Comparison of ENCODE assay signal across 8 cellular contexts in the genomic region with DNA sequence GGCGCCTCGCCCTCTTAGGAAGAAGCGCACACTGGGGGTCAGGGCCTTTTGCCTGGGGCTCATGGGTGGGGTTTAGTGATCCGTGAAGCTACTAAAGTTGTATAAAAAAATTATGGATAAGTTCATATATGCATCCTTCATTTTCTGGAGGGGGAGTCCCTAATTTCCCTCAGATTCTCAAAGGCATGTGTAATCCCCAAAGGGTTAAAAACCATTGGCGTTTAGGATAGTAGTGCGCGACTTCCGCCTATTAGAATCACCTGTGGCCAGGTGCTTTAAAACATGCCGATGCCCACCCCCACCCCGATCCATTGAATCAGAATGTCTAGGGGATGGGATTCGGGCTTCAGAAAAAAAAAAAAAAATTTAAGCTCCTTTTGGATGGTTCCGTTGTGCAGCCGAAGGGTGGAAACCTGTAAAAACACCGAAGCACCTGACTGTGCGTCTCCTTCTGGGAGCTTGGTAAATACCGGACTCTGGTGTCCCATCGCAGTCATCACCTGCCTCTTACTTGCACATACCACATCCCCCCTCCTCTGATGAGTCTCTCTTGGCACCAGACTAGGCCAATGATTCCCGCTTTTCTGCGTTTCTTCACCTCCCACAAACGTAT. TPM values are rescaled to one million over a fixed set of nuclear protein-coding genes. Genes with fewer than 3 reads are reported as not detected.
A peak's percentile ranks its signal among the peaks of the same experiment; 100 is the strongest.
DNase-seq lines count a peak whose midpoint lies in the region; ATAC-seq and TF ChIP-seq lines count a peak whose summit lies in the region.

No MANE protein-coding gene starts in this region.

- no peaks in the 10 kb centered on the region for H3K27me3 ChIP-seq in MG63
- peaks cover 23% of the 10 kb centered on the region for H3K27me3 ChIP-seq in ectodermal cell (ENCODE audit: control insufficient read depth, insufficient read depth, low read length, poor library complexity, severe bottlenecking)

- H3K4me3 Mint-ChIP-seq in naive B cell: peak overlapping the region; percentile 72 to 94 (median 87)

- H3K36me3 Mint-ChIP-seq in naive B cell: peaks cover 0 to 5% of the 10 kb centered on the region in 2 donors

- peaks cover 8 to 21% (median 18%) of the 10 kb centered on the region in 3 donors for H3K4me1 Mint-ChIP-seq in naive B cell

- peak overlapping the region; percentile 90 for H3K4me3 ChIP-seq in GM12864 (ENCODE audit: low read depth, low read length)
- peak overlapping the region; percentile 66 for H3K4me3 ChIP-seq in MG63
- peak overlapping the region; percentile 54 for H3K4me3 ChIP-seq in ectodermal cell (ENCODE audit: insufficient read depth, low read depth, low read length)

- no peaks in the 10 kb centered on the region for H3K9me3 ChIP-seq in MG63
- no peaks in the 10 kb centered on the region for H3K9me3 ChIP-seq in ectodermal cell (ENCODE audit: control insufficient read depth, low read length)

- H3K27me3 Mint-ChIP-seq in naive B cell: no peaks in the 10 kb centered on the region

- ATAC-seq in naive B cell (ENCODE audit: low read depth in 2 of 2): no peak
- no peak for ATAC-seq in left lobe of liver
- no peak for ATAC-seq in HG03378 (IDR thresholded peaks at IDR 0.05; ENCODE audit: unreplicated experiment)

- H3K9me3 Mint-ChIP-seq in naive B cell: no peaks in the 10 kb centered on the region

- H3K27ac Mint-ChIP-seq in naive B cell: peak overlapping the region; percentile 49 to 91 (median 77)

- 27 to 31% methylated on average over 18 to 20 of the region's 20 CpGs for WGBS in ectodermal cell, 2 experiments

- no peaks in the 10 kb centered on the region for H3K36me3 ChIP-seq in MG63
- no peaks in the 10 kb centered on the region for H3K36me3 ChIP-seq in ectodermal cell (ENCODE audit: control insufficient read depth, insufficient read depth, low read length)

- no peak for DNase-seq in GM12864 (ENCODE audit: low read depth)
- DNase-seq in MG63: no peak
- no peak for DNase-seq in naive B cell
- no peak for DNase-seq in activated gamma-delta T cell (lab: John Stamatoyannopoulos, UW)
- DNase-seq in left lobe of liver (ENCODE audit: low spot score): no peak
- DNase-seq in NCI-H128 (lab: John Stamatoyannopoulos, UW; ENCODE audit: unreplicated experiment): no peak

- peaks cover 6% of the 10 kb centered on the region for H3K4me1 ChIP-seq in ectodermal cell (ENCODE audit: control insufficient read depth, insufficient read depth, low read length)

- no peak for TF ChIP-seq CTCF in GM12864 (IDR thresholded peaks at IDR 0.05; ENCODE audit: low read depth, low read length, missing control alignments)

- no peak overlapping the region for H3K27ac ChIP-seq in ectodermal cell (ENCODE audit: insufficient read depth, low read depth, low read length, poor library complexity, severe bottlenecking)

RNA-seq across cellular contexts. Expression of a gene that starts 0.6 kb away (rescaled TPM):
- total RNA-seq in MG63 (2014; rRNA removed; shearing (Covaris generic); ENCODE audit: low replicate concordance): 0.84 and 5.2 TPM in 2 replicates
- polyA plus RNA-seq in ectodermal cell (2013, experiment 1 of 4): 5.4 TPM
- 4.8 TPM for polyA plus RNA-seq in ectodermal cell (2013, experiment 2 of 4)
- 5.9 TPM for polyA plus RNA-seq in ectodermal cell (2013, experiment 3 of 4)
- polyA plus RNA-seq in ectodermal cell (2013, experiment 4 of 4): 6.7 TPM
- 10 to 100 TPM; 12.6 to 26.5 (median 20.0) TPM for polyA plus RNA-seq in naive B cell (ENCODE audit: low read depth in 6 of 6)
- 3.3 TPM for total RNA-seq in left lobe of liver
